1 cellular context compared by ENCODE assay signal in genomic region chr1:42816600-42817439, GRCh38.
A peak's percentile ranks its signal among the peaks of the same experiment; 100 is the strongest.
TF ChIP-seq lines count a peak whose summit lies in the region.

TSS of gene ERMAP (plus strand) at chr1:42817122. CDS start at chr1:42830449, 13,327 bp downstream.
TSS of gene SVBP (minus strand) at chr1:42817397. CDS start at chr1:42816544, 853 bp downstream.

TF ChIP-seq in K562, 482 proteins besides CTCF, POLR2A, EP300 and RAD21 (continued from another document and continues in another):
- TF ChIP-seq ZBTB40 (IDR thresholded peaks at IDR 0.05) (no peak), ZBTB40 (CRISPR knock-in tag; IDR thresholded peaks at IDR 0.05) (no peak), IRF2 (CRISPR knock-in tag; IDR thresholded peaks at IDR 0.05) (no peak), HLTF (IDR thresholded peaks at IDR 0.05) (no peak), CTCFL (IDR thresholded peaks at IDR 0.05; ENCODE audit: borderline replicate concordance, insufficient read depth, low read depth, low read length, poor library complexity, severe bottlenecking) (peak; percentile 1), BCLAF1 (IDR thresholded peaks at IDR 0.05; ENCODE audit: borderline replicate concordance in 1 of 2, control insufficient read depth in 1 of 2, low read depth in 2 of 2, low read length in 1 of 2) (no peak), ZSCAN32 (CRISPR knock-in tag; IDR thresholded peaks at IDR 0.05) (no peak; the same call in 1 of the 2 replicates), KLF13 (tag; IDR thresholded peaks at IDR 0.05; ENCODE audit: borderline replicate concordance, low read depth) (peak; percentile 64; the same call in 1 of the 2 replicates), ERF (CRISPR knock-in tag; IDR thresholded peaks at IDR 0.05) (0 out of 2 replicates have a peak, but pooled peaks have one; percentile 42), NKRF (IDR thresholded peaks at IDR 0.05; ENCODE audit: borderline replicate concordance) (peak; percentile 53; the same call in 1 of the 2 replicates), HDAC6 (IDR thresholded peaks at IDR 0.05; ENCODE audit: low read depth, low read length) (no peak), CBX1 (IDR thresholded peaks at IDR 0.05; ENCODE audit: low read depth) (peak; percentile 68), KAT8 (IDR thresholded peaks at IDR 0.05; ENCODE audit: low read depth) (no peak), ZNF324 (CRISPR knock-in tag; IDR thresholded peaks at IDR 0.05) (no peak), ZNF384 (IDR thresholded peaks at IDR 0.05; ENCODE audit: low read depth, low read length) (0 out of 2 replicates have a peak, but pooled peaks have one; percentile 36), CGGBP1 (CRISPR knock-in tag; IDR thresholded peaks at IDR 0.05) (0 out of 2 replicates have a peak, but pooled peaks have one; percentile 48), ZNF133 (CRISPR knock-in tag; IDR thresholded peaks at IDR 0.05) (no peak), KDM4B (IDR thresholded peaks at IDR 0.05; ENCODE audit: borderline replicate concordance in 2 of 2, low read depth in 1 of 2) (peak in 1 of 2 experiments; percentile 45; a peak in 1 of 4 replicates), ZC3H8 (IDR thresholded peaks at IDR 0.05) (no peak), GTF2A2 (tag; IDR thresholded peaks at IDR 0.05) (0 out of 2 replicates have a peak, but pooled peaks have one; percentile 55), NR2C2 (CRISPR knock-in tag; IDR thresholded peaks at IDR 0.05) (no peak), NR2C2 (tag; IDR thresholded peaks at IDR 0.05) (peak; percentile 74; the same call in 1 of the 2 replicates), RBBP5 (IDR thresholded peaks at IDR 0.05; ENCODE audit: borderline replicate concordance, insufficient read depth, low read length, poor library complexity, severe bottlenecking) (peak; percentile 74), HEY1 (CRISPR knock-in tag; IDR thresholded peaks at IDR 0.05; ENCODE audit: borderline replicate concordance) (peak; percentile 14; the same call in 1 of the 2 replicates), PPARD (CRISPR knock-in tag; IDR thresholded peaks at IDR 0.05) (no peak), RBM17 (IDR thresholded peaks at IDR 0.05; ENCODE audit: borderline replicate concordance, low read depth, low read length) (no peak), SMARCA4 (IDR thresholded peaks at IDR 0.05) (no peak), ARID4B (CRISPR knock-in tag; IDR thresholded peaks at IDR 0.05) (peak; percentile 40; the same call in 1 of the 2 replicates), MYBL2 (IDR thresholded peaks at IDR 0.05; ENCODE audit: low read depth) (no peak), MYBL2 (CRISPR knock-in tag; IDR thresholded peaks at IDR 0.05; ENCODE audit: borderline replicate concordance) (no peak), TOE1 (IDR thresholded peaks at IDR 0.05; ENCODE audit: borderline replicate concordance) (0 out of 2 replicates have a peak, but pooled peaks have one; percentile 51), TOE1 (CRISPR knock-in tag; IDR thresholded peaks at IDR 0.05; ENCODE audit: borderline replicate concordance, low read depth) (no peak), ZNF282 (CRISPR knock-in tag; IDR thresholded peaks at IDR 0.05) (no peak), SRF (CRISPR knock-in tag; IDR thresholded peaks at IDR 0.05) (peak; percentile 21 to 26; a peak in 2 of 4 replicates), EGR1 (conservative IDR thresholded peaks at IDR 0.05) (peak; percentile 29; the same call in 1 of the 2 replicates), TGIF2 (CRISPR knock-in tag; IDR thresholded peaks at IDR 0.05) (no peak)
